1 cellular context compared by ENCODE assay signal in the genomic region with DNA sequence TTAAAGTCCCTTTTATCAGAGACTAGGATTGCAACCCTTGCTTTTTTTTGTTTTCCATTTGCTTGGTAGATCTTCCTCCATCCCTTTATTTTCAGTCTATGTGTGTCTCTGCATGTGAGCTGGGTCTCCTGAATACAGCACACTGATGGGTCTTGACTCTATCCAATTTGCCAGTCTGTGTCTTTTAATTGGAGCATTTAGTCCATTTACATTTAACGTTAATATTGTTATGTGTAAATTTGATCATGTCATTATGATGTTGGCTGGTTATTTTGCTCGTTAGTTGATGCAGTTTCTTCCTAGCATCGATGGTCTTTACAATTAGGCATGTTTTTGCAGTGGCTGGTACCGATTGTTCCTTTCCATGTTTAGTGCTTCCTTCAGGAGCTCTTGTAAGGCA. TPM values are rescaled to one million over a fixed set of nuclear protein-coding genes. Genes with fewer than 3 reads are reported as not detected.
"Had no signal": no experiment of that assay in that cellular context is flagged by ENCODE, and none has a peak within 500 bp of the region (broad histone marks: within the 10 kb centered on the region; RNA-seq: fewer than 3 reads in every experiment).

No MANE protein-coding gene starts in this region.

RNA-seq across cellular contexts. Expression of gene OAS2, which starts 21.2 kb away (rescaled TPM):
- polyA plus RNA-seq: IMR-90 had no signal

RNA-seq across cellular contexts. Expression of gene OAS1, which starts 50.4 kb away (rescaled TPM):
- total RNA-seq: IMR-90 had no signal
- polyA plus RNA-seq: IMR-90 had no signal
